ENCODE assay signal across 8 cellular contexts in the genomic region with DNA sequence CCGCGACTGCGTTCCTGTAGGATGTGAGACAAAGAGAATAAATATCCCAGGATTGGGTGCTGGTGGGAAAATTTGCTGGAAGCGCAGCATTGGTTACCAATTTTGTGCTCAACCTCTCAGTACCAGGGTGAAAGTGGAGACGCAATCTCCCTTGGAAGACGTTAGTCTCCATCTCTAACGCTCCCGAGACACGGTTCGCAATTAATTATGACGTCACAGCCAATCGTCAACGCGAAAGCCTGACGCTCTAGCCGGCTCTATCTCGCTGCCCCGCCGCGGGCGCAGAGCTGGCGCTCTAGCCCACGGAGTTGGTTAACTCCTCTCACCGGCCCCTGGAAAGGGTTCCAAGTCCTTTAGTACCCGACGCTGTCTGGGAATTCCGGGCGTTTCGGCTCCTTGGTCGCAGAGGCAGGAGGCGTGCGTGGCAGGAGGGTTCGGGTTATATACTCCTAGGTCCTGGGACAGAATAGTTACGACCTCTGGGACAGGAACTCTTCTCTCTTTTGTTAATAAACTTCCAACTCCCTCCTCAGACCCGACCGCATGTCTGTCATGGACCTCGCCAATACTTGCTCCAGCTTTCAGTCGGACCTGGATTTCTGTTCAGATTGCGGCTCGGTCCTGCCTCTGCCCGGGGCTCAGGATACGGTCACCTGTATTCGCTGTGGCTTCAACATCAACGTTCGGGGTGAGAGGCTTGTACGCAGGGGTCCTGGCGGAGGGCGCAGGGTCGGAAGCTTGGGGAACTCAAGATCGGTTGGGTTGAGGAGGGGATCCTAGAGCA. TPM values are rescaled to one million over a fixed set of nuclear protein-coding genes. Genes with fewer than 3 reads are reported as not detected.
DNase-seq lines count a peak whose midpoint lies in the region; ATAC-seq, FAIRE-seq and TF ChIP-seq lines count a peak whose summit lies in the region.

Gene POLR1H, plus strand, starts transcription at position 284 of the 784 bp plus-strand sequence. Its CDS starts 260 bp downstream, at position 544.

- peak; percentile 96 for TF ChIP-seq POLR2A in GM12891 (IDR thresholded peaks at IDR 0.05; ENCODE audit: low read depth, low read length)

- WGBS in heart right ventricle, 2 donors, result 0% methylated on average over 50 of the region's 50 CpGs

- peak within 1 kb of the TSS; percentile 98 for H3K4me3 Mint-ChIP-seq in T-helper 1 cell treated with Interleukin-12 subunit alpha and Interleukin-12 subunit beta and Interleukin-4 antibody, amounts not matched to agents 30 μg/mL and 1 μg/mL, for 36 hours

- FAIRE-seq in GM12891 (lab: Jason Lieb, UNC), result peak; percentile 94

- peak within 1 kb of the TSS; percentile 99 for H3K27ac Mint-ChIP-seq in T-helper 1 cell treated with Interleukin-12 subunit alpha and Interleukin-12 subunit beta and Interleukin-4 antibody, amounts not matched to agents 30 μg/mL and 1 μg/mL, for 36 hours

- H3K4me3 ChIP-seq in heart right ventricle (peak within 1 kb of the TSS; percentile 66 to 94 (median 82)), upper lobe of right lung (peak within 1 kb of the TSS; percentile 78)

- no peaks in the 10 kb centered on the region for H3K27me3 Mint-ChIP-seq in T-helper 1 cell treated with Interleukin-12 subunit alpha and Interleukin-12 subunit beta and Interleukin-4 antibody, amounts not matched to agents 30 μg/mL and 1 μg/mL, for 36 hours (ENCODE audit: low read depth)

- H3K4me1 ChIP-seq in heart right ventricle, result peaks cover 8 to 46% (median 36%) of the 10 kb centered on the region in 9 donors
- H3K4me1 ChIP-seq in upper lobe of right lung, result peaks cover 24% of the 10 kb centered on the region

- H3K4me1 Mint-ChIP-seq in T-helper 1 cell treated with Interleukin-12 subunit alpha and Interleukin-12 subunit beta and Interleukin-4 antibody, amounts not matched to agents 30 μg/mL and 1 μg/mL, for 36 hours (ENCODE audit: low read depth), result peaks cover 24% of the 10 kb centered on the region

- peaks cover 28% of the 10 kb centered on the region for H3K36me3 Mint-ChIP-seq in T-helper 1 cell treated with Interleukin-12 subunit alpha and Interleukin-12 subunit beta and Interleukin-4 antibody, amounts not matched to agents 30 μg/mL and 1 μg/mL, for 36 hours (ENCODE audit: low read depth)

- H3K9me3 ChIP-seq in heart right ventricle (no peaks in the 10 kb centered on the region), upper lobe of right lung (no peaks in the 10 kb centered on the region)

- H3K27me3 ChIP-seq in heart right ventricle (no peaks in the 10 kb centered on the region), upper lobe of right lung (no peaks in the 10 kb centered on the region)

- H3K9me3 Mint-ChIP-seq in T-helper 1 cell treated with Interleukin-12 subunit alpha and Interleukin-12 subunit beta and Interleukin-4 antibody, amounts not matched to agents 30 μg/mL and 1 μg/mL, for 36 hours, result no peaks in the 10 kb centered on the region

- H3K36me3 ChIP-seq in heart right ventricle, result peaks cover 0 to 52% (median 8%) of the 10 kb centered on the region in 9 donors
- H3K36me3 ChIP-seq in upper lobe of right lung, result peaks cover 20% of the 10 kb centered on the region

- TF ChIP-seq CTCF in heart right ventricle (IDR thresholded peaks at IDR 0.05) (peak in 2 of 9 donors; percentile 4 to 29), upper lobe of right lung (IDR thresholded peaks at IDR 0.05) (no peak)

- DNase-seq in GM12891 (ENCODE audit: insufficient read length, low spot score) (peak; percentile 68), NCI-H1694 (lab: John Stamatoyannopoulos, UW) (peak; percentile 95), amniotic stem cell (lab: John Stamatoyannopoulos, UW) (peak; percentile 96), heart right ventricle (peak; percentile 89 to 95), posterior vena cava (ENCODE audit: low spot score) (peak; percentile 97), upper lobe of right lung (peak; percentile 95)

- ATAC-seq in HG02852 (IDR thresholded peaks at IDR 0.05; ENCODE audit: unreplicated experiment) (peak; percentile 85), heart right ventricle (peak; percentile 97 to 99 (median 99)), upper lobe of right lung (peak; percentile 98)

- intact Hi-C loops in heart right ventricle (cut with DNase I) (loop anchor here in 1 of 10 donors (2.0 kb wide), 1 partner anchor 84 kb away; no protein-coding TSS in a partner anchor), posterior vena cava (cut with DNase I) (no loop called here), upper lobe of right lung (cut with DNase I) (no loop called here)

- H3K27ac ChIP-seq in heart right ventricle (peak within 1 kb of the TSS; percentile 43 to 95 (median 92)), upper lobe of right lung (peak within 1 kb of the TSS; percentile 90)

TF ChIP-seq in GM12891, 5 proteins besides CTCF, POLR2A, EP300 and RAD21:
- TF ChIP-seq TAF1 (IDR thresholded peaks at IDR 0.05; ENCODE audit: low read depth, low read length), result peak; percentile 93
- TF ChIP-seq SPI1 (IDR thresholded peaks at IDR 0.05; ENCODE audit: low read depth, low read length), result no peak
- TF ChIP-seq PAX5 (IDR thresholded peaks at IDR 0.05; ENCODE audit: insufficient read depth, low read length, severe bottlenecking), result no peak
- peak; percentile 82 for TF ChIP-seq POU2F2 (IDR thresholded peaks at IDR 0.05; ENCODE audit: low read depth, low read length)
- TF ChIP-seq POLR2AphosphoS5 (IDR thresholded peaks at IDR 0.05; ENCODE audit: low read depth, low read length), result peak; percentile 91

RNA-seq across cellular contexts. Expression of gene POLR1H, which starts in this region (rescaled TPM):
- polyA plus RNA-seq in GM12891 (2012; ENCODE audit: low read depth, missing spikeins), result 41.2 TPM
- total RNA-seq in heart right ventricle (10 to 100 TPM; 11.5 to 21.8 (median 14.7) TPM), posterior vena cava (10 to 100 TPM; 15.5 to 17.0 TPM), upper lobe of right lung (20.3 TPM)
- polyA plus RNA-seq in heart right ventricle, result 10 to 100 TPM; 17.2 to 45.2 TPM

Comparison
In these comparisons a context has a peak if more than half of its experiments do, and no peak if none do; other contexts are left out.
1. Peak in every context shown above with its lines: DNase-seq, ATAC-seq, H3K4me3 ChIP-seq and H3K27ac ChIP-seq.